20 cellular contexts compared by ENCODE assay signal in genomic region chr1:18931731-18932130, GRCh38. TPM values are rescaled to one million over a fixed set of nuclear protein-coding genes. Genes with fewer than 3 reads are reported as not detected.
DNase-seq lines count a peak whose midpoint lies in the region; ATAC-seq, FAIRE-seq and TF ChIP-seq lines count a peak whose summit lies in the region.
"Had no signal": no experiment of that assay in that cellular context is flagged by ENCODE, and none has a peak within 500 bp of the region (broad histone marks: within the 10 kb centered on the region; RNA-seq: fewer than 3 reads in every experiment).

No MANE protein-coding gene starts in this region.

- peak overlapping the region in 3 of 4 donors; percentile 19 to 83 (median 67) for H3K4me3 Mint-ChIP-seq in CD4-positive, CD25-positive, alpha-beta regulatory T cell
- peak overlapping the region; percentile 0 for H3K4me3 Mint-ChIP-seq in neural progenitor cell

- no peak for TF ChIP-seq POLR2A in GM12878 (IDR thresholded peaks at IDR 0.05; ENCODE audit: low read depth, low read length)
- no peak for TF ChIP-seq POLR2A in erythroblast (IDR thresholded peaks at IDR 0.05; ENCODE audit: low read length)

- intact Hi-C loops in GM12878 (cut with micrococcal nuclease; ENCODE audit: unreplicated experiment), result no loop called here
- intact Hi-C loops in cardiac septum (cut with DNase I), result no loop called here

- TF ChIP-seq RAD21 in GM12878 (IDR thresholded peaks at IDR 0.05; ENCODE audit: insufficient read depth, low read depth, low read length), result no peak

- no peaks in the 10 kb centered on the region; the same call in 1 of the 2 replicates for H4K20me1 ChIP-seq in GM12878 (ENCODE audit: control insufficient read depth, insufficient read depth)
- no peaks in the 10 kb centered on the region for H4K20me1 ChIP-seq in neural progenitor cell (ENCODE audit: low read depth)

- no peaks in the 10 kb centered on the region for H3K36me3 Mint-ChIP-seq in CD4-positive, CD25-positive, alpha-beta regulatory T cell
- H3K36me3 Mint-ChIP-seq in neural progenitor cell, result no peaks in the 10 kb centered on the region

- no peaks in the 10 kb centered on the region for H3F3A ChIP-seq in neural progenitor cell (ENCODE audit: low read depth)

- peaks cover 17% of the 10 kb centered on the region for H3K79me2 ChIP-seq in GM12878 (ENCODE audit: control insufficient read depth, insufficient read depth, low read length)
- no peaks in the 10 kb centered on the region for H3K79me2 ChIP-seq in neural progenitor cell (ENCODE audit: low read depth)

- no peak for ATAC-seq in CD4-positive, CD25-positive, alpha-beta regulatory T cell (ENCODE audit: low read depth in 2 of 2)
- ATAC-seq in GM12878, result peak; percentile 7; the same call in 2 of the 3 replicates
- ATAC-seq in GM18861 (IDR thresholded peaks at IDR 0.05; ENCODE audit: unreplicated experiment), result no peak
- ATAC-seq: left cardiac atrium had no signal

- POLR2A ChIA-PET in GM12878 (lab: Charles Lee), result interaction anchor here (7.0 kb wide), 1 partner anchor 20 kb away, joined by 96 read pairs; no protein-coding TSS in a partner anchor

- H3K4me1 ChIP-seq in CD4-positive, CD25-positive, alpha-beta regulatory T cell (ENCODE audit: control insufficient read depth, insufficient read depth, low read length, poor library complexity, severe bottlenecking), result peaks cover 97% of the 10 kb centered on the region
- H3K4me1 ChIP-seq in GM12878 (ENCODE audit: control insufficient read depth, insufficient read depth, low read length), result peaks cover 43% of the 10 kb centered on the region
- H3K4me1 ChIP-seq in neural progenitor cell, result peaks cover 7% of the 10 kb centered on the region

- no peak overlapping the region for H3K27ac ChIP-seq in CD4-positive, CD25-positive, alpha-beta regulatory T cell (ENCODE audit: insufficient read depth, low read length, poor library complexity, severe bottlenecking)
- H3K27ac ChIP-seq in GM12878 (ENCODE audit: control insufficient read depth, insufficient read depth) (no peak overlapping the region), neural progenitor cell (no peak overlapping the region)
- H3K27ac ChIP-seq: KMS-11, SK-N-MC had no signal

- in situ Hi-C loops in G401 (cut with HindIII; ENCODE audit: low sequenced_read_pairs), result no loop called here
- in situ Hi-C loops in GM12878 (cut with MboI), result no loop called here

- no peaks in the 10 kb centered on the region for H3K27me3 Mint-ChIP-seq in CD4-positive, CD25-positive, alpha-beta regulatory T cell
- peaks cover 6% of the 10 kb centered on the region for H3K27me3 Mint-ChIP-seq in neural progenitor cell (ENCODE audit: insufficient read depth, low read depth)

- no peaks in the 10 kb centered on the region for H3K9me3 ChIP-seq in CD4-positive, CD25-positive, alpha-beta regulatory T cell (ENCODE audit: control insufficient read depth in 2 of 2, low read length in 2 of 2)
- H3K9me3 ChIP-seq in GM12878 (replicated peaks; ENCODE audit: control insufficient read depth, insufficient read depth, low read length) (no peaks in the 10 kb centered on the region), neural progenitor cell (ENCODE audit: low read depth) (no peaks in the 10 kb centered on the region)

- FAIRE-seq in GM12878 (lab: Jason Lieb, UNC), result no peak
- FAIRE-seq: endometrium, H54 had no signal

- H3K9ac ChIP-seq in GM12878 (ENCODE audit: control insufficient read depth, insufficient read depth, low read length) (no peak overlapping the region), neural progenitor cell (no peak overlapping the region)
- H3K9ac ChIP-seq: KMS-11 had no signal

- no peaks in the 10 kb centered on the region for H3K27me3 ChIP-seq in CD4-positive, CD25-positive, alpha-beta regulatory T cell (ENCODE audit: control insufficient read depth, insufficient read depth, low read length)
- H3K27me3 ChIP-seq in GM12878 (replicated peaks in 1 of 2; ENCODE audit: control insufficient read depth in 2 of 2, insufficient read depth in 2 of 2, low read length in 1 of 2) (no peaks in the 10 kb centered on the region), neural progenitor cell (no peaks in the 10 kb centered on the region)

- peak overlapping the region; percentile 78 to 91 (median 88) for H3K27ac Mint-ChIP-seq in CD4-positive, CD25-positive, alpha-beta regulatory T cell
- H3K27ac Mint-ChIP-seq in neural progenitor cell, result peak overlapping the region; percentile 5

- CTCF ChIA-PET in GM12878 (lab: Yijun Ruan, JAX), result interaction anchor here (1.0 kb wide), 1 partner anchor 25 kb away, joined by 4 read pairs; no protein-coding TSS in a partner anchor

- SMC1A ChIA-PET in GM12878 (lab: Charles Lee; ENCODE audit: uncharacterized antibody, unreplicated experiment), result interaction anchor here (0.6 kb wide), 1 partner anchor 8 kb away, joined by 3 read pairs; no protein-coding TSS in a partner anchor

- H2AFZ ChIP-seq in GM12878 (ENCODE audit: control insufficient read depth, low read depth, low read length) (no peak overlapping the region), neural progenitor cell (replicated peaks) (no peak overlapping the region)

- H3K9me3 Mint-ChIP-seq in CD4-positive, CD25-positive, alpha-beta regulatory T cell, result no peaks in the 10 kb centered on the region
- no peaks in the 10 kb centered on the region for H3K9me3 Mint-ChIP-seq in neural progenitor cell
- H3K9me3 Mint-ChIP-seq: activated T-helper 2 cell treated with anti-CD3 and anti-CD28 coated beads, Interferon-gamma antibody, Interleukin-2, Interleukin-4, amounts not matched to agents 10 μg/mL and 5 μg/mL and 100 μg/mL, durations not matched to agents 14 hours and 24 hours and 36 hours had no signal

- RAD21 ChIA-PET in GM12878 (lab: Charles Lee; ENCODE audit: unreplicated experiment), result no interaction called here

- TF ChIP-seq CTCF in GM12878 (IDR thresholded peaks at IDR 0.05 in 2 of 3, conservative IDR thresholded peaks at IDR 0.05 in 1 of 3; ENCODE audit: control insufficient read depth in 2 of 3, extremely low read depth in 1 of 3, insufficient read depth in 1 of 3, low read depth in 3 of 3, low read length in 3 of 3) (no peak), neural progenitor cell (IDR thresholded peaks at IDR 0.05) (no peak)

- no peak for TF ChIP-seq EP300 in GM12878 (IDR thresholded peaks at IDR 0.05; ENCODE audit: borderline replicate concordance in 1 of 2, control insufficient read depth in 1 of 2, low read depth in 2 of 2, low read length in 2 of 2)

- peaks cover 15 to 94% (median 74%) of the 10 kb centered on the region in 4 donors for H3K4me1 Mint-ChIP-seq in CD4-positive, CD25-positive, alpha-beta regulatory T cell
- peaks cover 35% of the 10 kb centered on the region for H3K4me1 Mint-ChIP-seq in neural progenitor cell

- H3K4me3 ChIP-seq in CD4-positive, CD25-positive, alpha-beta regulatory T cell (ENCODE audit: low read depth, low read length), result no peak overlapping the region
- no peak overlapping the region for H3K4me3 ChIP-seq in GM12878
- H3K4me3 ChIP-seq in neural progenitor cell, result no peak overlapping the region
- H3K4me3 ChIP-seq: SK-N-MC, skin epidermis had no signal

- DNase-seq in CD4-positive, CD25-positive, alpha-beta regulatory T cell, result no peak
- DNase-seq in G401 (ENCODE audit: low spot score), result peak; percentile 11
- DNase-seq in GM12878 (ENCODE audit: low read depth, low spot score), result no peak
- no peak for DNase-seq in neural progenitor cell (ENCODE audit: low spot score)
- DNase-seq in cardiac septum (ENCODE audit: low spot score), result no peak
- DNase-seq in erythroblast (lab: John Stamatoyannopoulos, UW), result no peak
- DNase-seq: activated CD4-positive, alpha-beta T cell treated with anti-CD3 and anti-CD28 coated beads, Interleukin-2, amount 50 U/mL, for 48 hours; DMS153; left cardiac atrium; NCI-H1048; NCI-H2107; NCI-H526 treated with DMSO at 0.1 percent for 48 hours; stimulated activated CD4-positive, alpha-beta T cell treated with anti-CD3 and anti-CD28 coated beads, Interleukin-4, amount 100 ng/mL, for 24 hours had no signal

- H3K4me2 ChIP-seq in GM12878 (ENCODE audit: control insufficient read depth, insufficient read depth) (peak overlapping the region; percentile 39), neural progenitor cell (no peak overlapping the region)
- H3K4me2 ChIP-seq: KMS-11 had no signal

- 26% methylated on average over 11 of the region's 11 CpGs for WGBS in GM12878 (ENCODE audit: insufficient coverage, insufficient replicate concordance, low lambda C conversion rate, missing lambda C conversion rate)

- H3K36me3 ChIP-seq in CD4-positive, CD25-positive, alpha-beta regulatory T cell (ENCODE audit: control insufficient read depth, insufficient read depth, low read length), result no peaks in the 10 kb centered on the region
- H3K36me3 ChIP-seq in GM12878 (ENCODE audit: control insufficient read depth in 2 of 2, insufficient read depth in 2 of 2, low read length in 1 of 2) (no peaks in the 10 kb centered on the region; a peak in 1 of 4 replicates), neural progenitor cell (no peaks in the 10 kb centered on the region)

- BruUV-seq in GM12878 (replicated peaks; lab: Mats Ljungman, UMichigan), result no TSS peak

RNA-seq across cellular contexts. Expression of gene IFFO2, which starts 24.7 kb away (rescaled TPM):
- total RNA-seq in CD4-positive, CD25-positive, alpha-beta regulatory T cell, result 101 TPM
- 1 to 10 TPM; 1.4 to 4.7 (median 2.9) TPM for polyA plus RNA-seq in CD4-positive, CD25-positive, alpha-beta regulatory T cell
- total RNA-seq in G401 (2014; rRNA removed; shearing (Covaris generic)), result 12.7 and 15.7 TPM in 2 replicates
- 9.6 and 13.0 TPM in 2 replicates for total RNA-seq in GM12878 (2013; cell fraction: nucleolus; rRNA removed)
- 15.0 and 16.0 TPM in 2 replicates for total RNA-seq in GM12878 (2014; rRNA removed)
- total RNA-seq in GM12878 (2014; rRNA removed; fragmentation: Illumina TruSeq; extraction: Trizol), result 7.7 and 8.1 TPM in 2 replicates
- total RNA-seq in GM12878 (2021), result 18.4 and 20.5 TPM in 2 replicates
- 3.6 TPM for polyA plus RNA-seq in GM12878 (2011; ENCODE audit: low read depth)
- polyA plus RNA-seq in GM12878 (2011; rRNA removed), result 2.7 and 5.7 TPM in 2 replicates
- polyA plus RNA-seq in GM12878 (2011; cell fraction: cytosol; rRNA removed), result 14.6 and 20.7 TPM in 2 replicates
- polyA plus RNA-seq in GM12878 (2011; cell fraction: nucleus; rRNA removed), result 10.7 and 12.4 TPM in 2 replicates
- polyA plus RNA-seq in GM12878 (2012), result 8.3 and 8.4 TPM in 2 replicates
- polyA plus RNA-seq in GM12878 (2014; fragmentation: Illumina TruSeq; extraction: Trizol), result 8.6 and 9.1 TPM in 2 replicates
- polyA plus RNA-seq in GM12878 (2014; fragmentation: Nextera tagmentation; extraction: Ambion mirVana), result 1 to 10 TPM; 1.2 to 1.9 TPM
- 11.1 and 14.9 TPM in 2 replicates for polyA plus RNA-seq in GM12878 (2014; rRNA removed)
- 1 to 10 TPM; 2.8 to 5.5 TPM for polyA plus RNA-seq in GM12878 (2016; fragmentation: Nextera tagmentation; extraction: Ambion mirVana)
- 10.1 and 13.3 TPM in 2 replicates for polyA minus RNA-seq in GM12878 (2011; rRNA and poly(A)+ RNA removed)
- polyA minus RNA-seq in GM12878 (2011; cell fraction: cytosol; rRNA and poly(A)+ RNA removed), result 5.2 and 7.2 TPM in 2 replicates
- polyA minus RNA-seq in GM12878 (2011; cell fraction: nucleus; rRNA and poly(A)+ RNA removed), result 1.3 and 3.7 TPM in 2 replicates
- 0.65 and 1.5 TPM in 2 replicates for total RNA-seq in neural progenitor cell (ENCODE audit: low replicate concordance)
- 4.6 TPM for total RNA-seq in cardiac septum

RNA-seq across cellular contexts. Expression of gene ALDH4A1, which starts 29.4 kb away (rescaled TPM):
- 1.4 TPM for total RNA-seq in CD4-positive, CD25-positive, alpha-beta regulatory T cell
- 1 to 10 TPM; 1.0 to 2.0 (median 1.5) TPM for polyA plus RNA-seq in CD4-positive, CD25-positive, alpha-beta regulatory T cell
- total RNA-seq in G401 (2014; rRNA removed; shearing (Covaris generic)), result 40.5 and 51.4 TPM in 2 replicates
- 4.4 and 6.2 TPM in 2 replicates for total RNA-seq in GM12878 (2013; cell fraction: nucleolus; rRNA removed)
- total RNA-seq in GM12878 (2014; rRNA removed), result 12.2 and 15.0 TPM in 2 replicates
- total RNA-seq in GM12878 (2014; rRNA removed; fragmentation: Illumina TruSeq; extraction: Trizol), result 5.0 and 6.6 TPM in 2 replicates
- 13.1 and 13.8 TPM in 2 replicates for total RNA-seq in GM12878 (2021)
- 3.3 TPM for polyA plus RNA-seq in GM12878 (2011; ENCODE audit: low read depth)
- 5.8 and 17.5 TPM in 2 replicates for polyA plus RNA-seq in GM12878 (2011; rRNA removed)
- 21.8 and 36.4 TPM in 2 replicates for polyA plus RNA-seq in GM12878 (2011; cell fraction: cytosol; rRNA removed)
- polyA plus RNA-seq in GM12878 (2011; cell fraction: nucleus; rRNA removed), result 39.4 and 47.2 TPM in 2 replicates
- 7.6 and 8.0 TPM in 2 replicates for polyA plus RNA-seq in GM12878 (2012)
- polyA plus RNA-seq in GM12878 (2014; fragmentation: Illumina TruSeq; extraction: Trizol), result 1.6 and 5.9 TPM in 2 replicates
- under 1 TPM; 0.06 to 0.53 TPM for polyA plus RNA-seq in GM12878 (2014; fragmentation: Nextera tagmentation; extraction: Ambion mirVana)
- polyA plus RNA-seq in GM12878 (2014; rRNA removed), result 14.0 and 21.6 TPM in 2 replicates
- 10 to 100 TPM; 24.3 to 25.5 TPM for polyA plus RNA-seq in GM12878 (2016; fragmentation: Nextera tagmentation; extraction: Ambion mirVana)
- 7.2 and 16.3 TPM in 2 replicates for polyA minus RNA-seq in GM12878 (2011; rRNA and poly(A)+ RNA removed)
- polyA minus RNA-seq in GM12878 (2011; cell fraction: cytosol; rRNA and poly(A)+ RNA removed), result 6.3 and 7.8 TPM in 2 replicates
- 6.4 and 14.3 TPM in 2 replicates for polyA minus RNA-seq in GM12878 (2011; cell fraction: nucleus; rRNA and poly(A)+ RNA removed)
- total RNA-seq in neural progenitor cell (ENCODE audit: low replicate concordance), result 21.8 and 39.9 TPM in 2 replicates
- total RNA-seq in cardiac septum, result 50.3 TPM
